24 cellular contexts compared by ENCODE assay signal in the genomic region with DNA sequence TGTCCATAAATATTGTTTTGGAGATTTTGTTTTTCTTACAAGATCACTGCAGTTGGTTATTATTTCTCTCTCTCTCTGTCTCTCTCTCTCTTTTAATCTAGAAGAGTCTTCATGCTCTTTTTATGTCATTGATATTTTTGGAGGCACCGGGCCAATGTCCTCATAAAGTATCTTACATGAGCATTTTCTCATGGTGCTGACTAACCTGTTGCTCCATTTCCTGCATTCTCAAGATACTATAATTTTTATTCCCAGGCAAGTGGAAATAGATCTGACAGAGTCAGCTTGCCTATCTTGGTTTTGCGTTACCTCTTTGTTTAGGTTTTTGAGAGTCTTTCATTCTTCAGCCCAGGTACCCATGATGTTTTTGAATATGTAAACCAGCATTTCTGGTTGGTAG.
"Had no signal": no experiment of that assay in that cellular context is flagged by ENCODE, and none has a peak within 500 bp of the region (broad histone marks: within the 10 kb centered on the region; RNA-seq: fewer than 3 reads in every experiment).

No MANE protein-coding gene starts in this region.

- ATAC-seq: psoas muscle; right cardiac atrium; right lobe of liver; stimulated activated effector memory CD8-positive, alpha-beta T cell treated with anti-CD3 and anti-CD28 coated beads, Interleukin-12 subunit alpha, Interleukin-12 subunit beta, amount 100 ng/mL, for 72 hours; stimulated activated naive B cell treated with anti-CD40 and anti-IgM and Interleukin-4, amounts not matched to agents 10 μg/mL and 1 μg/mL and 100 μg/mL, for 72 hours had no signal

- H3K27me3 ChIP-seq: neural progenitor cell, ovary, right lobe of liver, sigmoid colon, stomach, thyroid gland, tibial nerve, upper lobe of left lung, vagina had no signal

- H2AFZ ChIP-seq: neural progenitor cell, parathyroid adenoma had no signal

- H3K9ac ChIP-seq: neural progenitor cell, parathyroid adenoma had no signal

- DNase-seq: occipital lobe; ovary; posterior cingulate gyrus; psoas muscle; right cardiac atrium; right lobe of liver; sigmoid colon; small intestine; stimulated activated CD4-positive, alpha-beta T cell treated with anti-CD3 and anti-CD28 coated beads, Interleukin-15, amount 100 ng/mL, for 24 hours; stimulated activated CD4-positive, alpha-beta T cell treated with anti-CD3 and anti-CD28 coated beads, Interleukin-2, amount 100 ng/mL, for 24 hours; stimulated activated CD4-positive, alpha-beta T cell treated with anti-CD3 and anti-CD28 coated beads, Interleukin-2, amount 100 ng/mL, for 48 hours; stimulated activated CD4-positive, alpha-beta T cell treated with anti-CD3 and anti-CD28 coated beads, Interleukin-4, amount 100 ng/mL, for 24 hours; stimulated activated naive B cell treated with anti-CD40 and anti-IgM and Interleukin-4, amounts not matched to agents 10 μg/mL and 1 μg/mL and 100 μg/mL, for 72 hours; stimulated activated naive CD4-positive, alpha-beta T cell treated with Interleukin-2 at 50 U/mL for 16 hours; stomach; thyroid gland; trophoblast cell; upper lobe of left lung had no signal

- H3K36me3 ChIP-seq: neural progenitor cell, ovary, right lobe of liver, sigmoid colon, stomach, thoracic aorta, thyroid gland, tibial nerve, upper lobe of left lung, vagina had no signal

- H3K4me3 ChIP-seq: neural progenitor cell, ovary, psoas muscle, right lobe of liver, sigmoid colon, stomach, thoracic aorta, thyroid gland, tibial nerve, upper lobe of left lung, vagina had no signal

- H3K9me3 ChIP-seq: ovary, psoas muscle, sigmoid colon, stomach, thoracic aorta, thyroid gland, tibial nerve, upper lobe of left lung, vagina had no signal

- H3K4me2 ChIP-seq: neural progenitor cell had no signal

- H3K79me2 ChIP-seq: parathyroid adenoma had no signal

- H3K4me1 ChIP-seq: neural progenitor cell, parathyroid adenoma, psoas muscle, sigmoid colon, stomach, thyroid gland, tibial nerve, upper lobe of left lung, vagina had no signal

- H3K27ac ChIP-seq: neural progenitor cell, ovary, parathyroid adenoma, psoas muscle, right lobe of liver, sigmoid colon, stomach, thoracic aorta, thyroid gland, tibial nerve, upper lobe of left lung, vagina had no signal
